Comparison of ENCODE assay signal across 1 cellular context in the genomic region with DNA sequence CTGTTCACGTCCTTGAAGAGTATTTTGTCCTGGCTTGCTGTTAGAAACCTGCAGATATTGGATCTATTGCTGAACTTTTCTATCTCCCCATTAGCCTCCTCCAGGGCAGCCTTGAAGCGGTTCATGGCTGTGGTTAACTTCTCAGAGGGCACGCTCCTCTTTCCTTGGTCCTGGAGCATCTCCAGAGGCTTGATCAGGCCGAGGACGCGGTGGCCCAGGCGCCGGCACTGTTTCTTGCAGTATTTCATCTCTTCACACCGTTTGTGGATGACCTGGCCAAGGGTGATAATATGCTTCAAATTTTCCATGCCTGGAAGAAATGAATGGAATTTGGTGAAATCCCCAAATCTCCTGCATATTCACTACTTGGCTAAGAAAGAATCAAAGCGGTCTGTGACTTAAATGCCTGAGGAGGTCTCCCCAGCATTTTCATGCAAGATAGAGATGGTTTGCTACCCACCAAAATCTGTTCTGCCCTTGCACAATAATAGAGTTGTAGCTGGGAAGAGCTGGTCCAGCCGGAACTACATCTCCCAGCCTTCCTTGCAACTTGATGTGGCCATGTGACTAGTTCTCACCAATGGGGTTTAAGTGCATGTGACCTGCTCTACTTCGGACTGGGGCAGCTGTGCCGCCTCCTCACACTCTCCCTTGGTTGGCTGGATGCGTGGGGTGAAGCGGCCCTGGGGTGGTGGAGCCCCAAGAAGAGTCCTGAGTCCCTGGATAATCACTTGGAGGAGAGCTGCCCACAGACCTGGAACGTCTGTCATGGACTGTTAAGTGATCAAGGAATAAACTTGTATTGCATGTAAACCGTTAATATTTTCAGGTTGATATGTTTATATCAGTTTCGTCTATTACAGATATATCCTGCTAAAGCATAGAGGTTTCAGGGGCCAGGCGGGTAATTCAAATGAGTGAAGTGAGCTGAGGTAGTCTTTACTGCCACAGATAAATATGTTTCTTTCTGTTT.
TF ChIP-seq lines count a peak whose summit lies in the region.

No MANE protein-coding gene starts in this region.

TF ChIP-seq in K562, 482 proteins besides CTCF, POLR2A, EP300 and RAD21 (continued from another document and continues in another):
- TF ChIP-seq, protein P1, sequence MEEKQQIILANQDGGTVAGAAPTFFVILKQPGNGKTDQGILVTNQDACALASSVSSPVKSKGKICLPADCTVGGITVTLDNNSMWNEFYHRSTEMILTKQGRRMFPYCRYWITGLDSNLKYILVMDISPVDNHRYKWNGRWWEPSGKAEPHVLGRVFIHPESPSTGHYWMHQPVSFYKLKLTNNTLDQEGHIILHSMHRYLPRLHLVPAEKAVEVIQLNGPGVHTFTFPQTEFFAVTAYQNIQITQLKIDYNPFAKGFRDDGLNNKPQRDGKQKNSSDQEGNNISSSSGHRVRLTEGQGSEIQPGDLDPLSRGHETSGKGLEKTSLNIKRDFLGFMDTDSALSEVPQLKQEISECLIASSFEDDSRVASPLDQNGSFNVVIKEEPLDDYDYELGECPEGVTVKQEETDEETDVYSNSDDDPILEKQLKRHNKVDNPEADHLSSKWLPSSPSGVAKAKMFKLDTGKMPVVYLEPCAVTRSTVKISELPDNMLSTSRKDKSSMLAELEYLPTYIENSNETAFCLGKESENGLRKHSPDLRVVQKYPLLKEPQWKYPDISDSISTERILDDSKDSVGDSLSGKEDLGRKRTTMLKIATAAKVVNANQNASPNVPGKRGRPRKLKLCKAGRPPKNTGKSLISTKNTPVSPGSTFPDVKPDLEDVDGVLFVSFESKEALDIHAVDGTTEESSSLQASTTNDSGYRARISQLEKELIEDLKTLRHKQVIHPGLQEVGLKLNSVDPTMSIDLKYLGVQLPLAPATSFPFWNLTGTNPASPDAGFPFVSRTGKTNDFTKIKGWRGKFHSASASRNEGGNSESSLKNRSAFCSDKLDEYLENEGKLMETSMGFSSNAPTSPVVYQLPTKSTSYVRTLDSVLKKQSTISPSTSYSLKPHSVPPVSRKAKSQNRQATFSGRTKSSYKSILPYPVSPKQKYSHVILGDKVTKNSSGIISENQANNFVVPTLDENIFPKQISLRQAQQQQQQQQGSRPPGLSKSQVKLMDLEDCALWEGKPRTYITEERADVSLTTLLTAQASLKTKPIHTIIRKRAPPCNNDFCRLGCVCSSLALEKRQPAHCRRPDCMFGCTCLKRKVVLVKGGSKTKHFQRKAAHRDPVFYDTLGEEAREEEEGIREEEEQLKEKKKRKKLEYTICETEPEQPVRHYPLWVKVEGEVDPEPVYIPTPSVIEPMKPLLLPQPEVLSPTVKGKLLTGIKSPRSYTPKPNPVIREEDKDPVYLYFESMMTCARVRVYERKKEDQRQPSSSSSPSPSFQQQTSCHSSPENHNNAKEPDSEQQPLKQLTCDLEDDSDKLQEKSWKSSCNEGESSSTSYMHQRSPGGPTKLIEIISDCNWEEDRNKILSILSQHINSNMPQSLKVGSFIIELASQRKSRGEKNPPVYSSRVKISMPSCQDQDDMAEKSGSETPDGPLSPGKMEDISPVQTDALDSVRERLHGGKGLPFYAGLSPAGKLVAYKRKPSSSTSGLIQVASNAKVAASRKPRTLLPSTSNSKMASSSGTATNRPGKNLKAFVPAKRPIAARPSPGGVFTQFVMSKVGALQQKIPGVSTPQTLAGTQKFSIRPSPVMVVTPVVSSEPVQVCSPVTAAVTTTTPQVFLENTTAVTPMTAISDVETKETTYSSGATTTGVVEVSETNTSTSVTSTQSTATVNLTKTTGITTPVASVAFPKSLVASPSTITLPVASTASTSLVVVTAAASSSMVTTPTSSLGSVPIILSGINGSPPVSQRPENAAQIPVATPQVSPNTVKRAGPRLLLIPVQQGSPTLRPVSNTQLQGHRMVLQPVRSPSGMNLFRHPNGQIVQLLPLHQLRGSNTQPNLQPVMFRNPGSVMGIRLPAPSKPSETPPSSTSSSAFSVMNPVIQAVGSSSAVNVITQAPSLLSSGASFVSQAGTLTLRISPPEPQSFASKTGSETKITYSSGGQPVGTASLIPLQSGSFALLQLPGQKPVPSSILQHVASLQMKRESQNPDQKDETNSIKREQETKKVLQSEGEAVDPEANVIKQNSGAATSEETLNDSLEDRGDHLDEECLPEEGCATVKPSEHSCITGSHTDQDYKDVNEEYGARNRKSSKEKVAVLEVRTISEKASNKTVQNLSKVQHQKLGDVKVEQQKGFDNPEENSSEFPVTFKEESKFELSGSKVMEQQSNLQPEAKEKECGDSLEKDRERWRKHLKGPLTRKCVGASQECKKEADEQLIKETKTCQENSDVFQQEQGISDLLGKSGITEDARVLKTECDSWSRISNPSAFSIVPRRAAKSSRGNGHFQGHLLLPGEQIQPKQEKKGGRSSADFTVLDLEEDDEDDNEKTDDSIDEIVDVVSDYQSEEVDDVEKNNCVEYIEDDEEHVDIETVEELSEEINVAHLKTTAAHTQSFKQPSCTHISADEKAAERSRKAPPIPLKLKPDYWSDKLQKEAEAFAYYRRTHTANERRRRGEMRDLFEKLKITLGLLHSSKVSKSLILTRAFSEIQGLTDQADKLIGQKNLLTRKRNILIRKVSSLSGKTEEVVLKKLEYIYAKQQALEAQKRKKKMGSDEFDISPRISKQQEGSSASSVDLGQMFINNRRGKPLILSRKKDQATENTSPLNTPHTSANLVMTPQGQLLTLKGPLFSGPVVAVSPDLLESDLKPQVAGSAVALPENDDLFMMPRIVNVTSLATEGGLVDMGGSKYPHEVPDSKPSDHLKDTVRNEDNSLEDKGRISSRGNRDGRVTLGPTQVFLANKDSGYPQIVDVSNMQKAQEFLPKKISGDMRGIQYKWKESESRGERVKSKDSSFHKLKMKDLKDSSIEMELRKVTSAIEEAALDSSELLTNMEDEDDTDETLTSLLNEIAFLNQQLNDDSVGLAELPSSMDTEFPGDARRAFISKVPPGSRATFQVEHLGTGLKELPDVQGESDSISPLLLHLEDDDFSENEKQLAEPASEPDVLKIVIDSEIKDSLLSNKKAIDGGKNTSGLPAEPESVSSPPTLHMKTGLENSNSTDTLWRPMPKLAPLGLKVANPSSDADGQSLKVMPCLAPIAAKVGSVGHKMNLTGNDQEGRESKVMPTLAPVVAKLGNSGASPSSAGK (IDR thresholded peaks at IDR 0.05): 0 out of 2 replicates have a peak, but pooled peaks have one; percentile 35
- TF ChIP-seq, protein P2, sequence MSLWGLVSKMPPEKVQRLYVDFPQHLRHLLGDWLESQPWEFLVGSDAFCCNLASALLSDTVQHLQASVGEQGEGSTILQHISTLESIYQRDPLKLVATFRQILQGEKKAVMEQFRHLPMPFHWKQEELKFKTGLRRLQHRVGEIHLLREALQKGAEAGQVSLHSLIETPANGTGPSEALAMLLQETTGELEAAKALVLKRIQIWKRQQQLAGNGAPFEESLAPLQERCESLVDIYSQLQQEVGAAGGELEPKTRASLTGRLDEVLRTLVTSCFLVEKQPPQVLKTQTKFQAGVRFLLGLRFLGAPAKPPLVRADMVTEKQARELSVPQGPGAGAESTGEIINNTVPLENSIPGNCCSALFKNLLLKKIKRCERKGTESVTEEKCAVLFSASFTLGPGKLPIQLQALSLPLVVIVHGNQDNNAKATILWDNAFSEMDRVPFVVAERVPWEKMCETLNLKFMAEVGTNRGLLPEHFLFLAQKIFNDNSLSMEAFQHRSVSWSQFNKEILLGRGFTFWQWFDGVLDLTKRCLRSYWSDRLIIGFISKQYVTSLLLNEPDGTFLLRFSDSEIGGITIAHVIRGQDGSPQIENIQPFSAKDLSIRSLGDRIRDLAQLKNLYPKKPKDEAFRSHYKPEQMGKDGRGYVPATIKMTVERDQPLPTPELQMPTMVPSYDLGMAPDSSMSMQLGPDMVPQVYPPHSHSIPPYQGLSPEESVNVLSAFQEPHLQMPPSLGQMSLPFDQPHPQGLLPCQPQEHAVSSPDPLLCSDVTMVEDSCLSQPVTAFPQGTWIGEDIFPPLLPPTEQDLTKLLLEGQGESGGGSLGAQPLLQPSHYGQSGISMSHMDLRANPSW (CRISPR knock-in tag; IDR thresholded peaks at IDR 0.05): no peak
- TF ChIP-seq CBFA2T2 (conservative IDR thresholded peaks at IDR 0.05): peak; percentile 89
- no peak for TF ChIP-seq ZBTB7A (IDR thresholded peaks at IDR 0.05; ENCODE audit: borderline replicate concordance, control insufficient read depth, low read depth, low read length)
- no peak for TF ChIP-seq ZNF12 (CRISPR knock-in tag; IDR thresholded peaks at IDR 0.05)
- TF ChIP-seq PHF8 (IDR thresholded peaks at IDR 0.05; ENCODE audit: borderline replicate concordance, low read length): peak; percentile 50; the same call in 1 of the 2 replicates
- no peak for TF ChIP-seq KDM4B (IDR thresholded peaks at IDR 0.05; ENCODE audit: borderline replicate concordance in 2 of 2, low read depth in 1 of 2)
- TF ChIP-seq, protein P3, sequence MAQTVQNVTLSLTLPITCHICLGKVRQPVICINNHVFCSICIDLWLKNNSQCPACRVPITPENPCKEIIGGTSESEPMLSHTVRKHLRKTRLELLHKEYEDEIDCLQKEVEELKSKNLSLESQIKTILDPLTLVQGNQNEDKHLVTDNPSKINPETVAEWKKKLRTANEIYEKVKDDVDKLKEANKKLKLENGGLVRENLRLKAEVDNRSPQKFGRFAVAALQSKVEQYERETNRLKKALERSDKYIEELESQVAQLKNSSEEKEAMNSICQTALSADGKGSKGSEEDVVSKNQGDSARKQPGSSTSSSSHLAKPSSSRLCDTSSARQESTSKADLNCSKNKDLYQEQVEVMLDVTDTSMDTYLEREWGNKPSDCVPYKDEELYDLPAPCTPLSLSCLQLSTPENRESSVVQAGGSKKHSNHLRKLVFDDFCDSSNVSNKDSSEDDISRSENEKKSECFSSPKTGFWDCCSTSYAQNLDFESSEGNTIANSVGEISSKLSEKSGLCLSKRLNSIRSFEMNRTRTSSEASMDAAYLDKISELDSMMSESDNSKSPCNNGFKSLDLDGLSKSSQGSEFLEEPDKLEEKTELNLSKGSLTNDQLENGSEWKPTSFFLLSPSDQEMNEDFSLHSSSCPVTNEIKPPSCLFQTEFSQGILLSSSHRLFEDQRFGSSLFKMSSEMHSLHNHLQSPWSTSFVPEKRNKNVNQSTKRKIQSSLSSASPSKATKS (CRISPR knock-in tag; IDR thresholded peaks at IDR 0.05): no peak
- no peak for TF ChIP-seq PTRF (tag; IDR thresholded peaks at IDR 0.05)
- TF ChIP-seq ZNF224 (CRISPR knock-in tag; IDR thresholded peaks at IDR 0.05): no peak
- no peak for TF ChIP-seq NFRKB (IDR thresholded peaks at IDR 0.05; ENCODE audit: low read depth)
- no peak for TF ChIP-seq NR2F6 (CRISPR knock-in tag; IDR thresholded peaks at IDR 0.05)
- TF ChIP-seq NR1H2 (CRISPR knock-in tag; IDR thresholded peaks at IDR 0.05): no peak
- no peak for TF ChIP-seq SMARCC2 (IDR thresholded peaks at IDR 0.05; ENCODE audit: low read depth)
- TF ChIP-seq, protein P4, sequence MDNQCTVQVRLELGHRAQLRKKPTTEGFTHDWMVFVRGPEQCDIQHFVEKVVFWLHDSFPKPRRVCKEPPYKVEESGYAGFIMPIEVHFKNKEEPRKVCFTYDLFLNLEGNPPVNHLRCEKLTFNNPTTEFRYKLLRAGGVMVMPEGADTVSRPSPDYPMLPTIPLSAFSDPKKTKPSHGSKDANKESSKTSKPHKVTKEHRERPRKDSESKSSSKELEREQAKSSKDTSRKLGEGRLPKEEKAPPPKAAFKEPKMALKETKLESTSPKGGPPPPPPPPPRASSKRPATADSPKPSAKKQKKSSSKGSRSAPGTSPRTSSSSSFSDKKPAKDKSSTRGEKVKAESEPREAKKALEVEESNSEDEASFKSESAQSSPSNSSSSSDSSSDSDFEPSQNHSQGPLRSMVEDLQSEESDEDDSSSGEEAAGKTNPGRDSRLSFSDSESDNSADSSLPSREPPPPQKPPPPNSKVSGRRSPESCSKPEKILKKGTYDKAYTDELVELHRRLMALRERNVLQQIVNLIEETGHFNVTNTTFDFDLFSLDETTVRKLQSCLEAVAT (IDR thresholded peaks at IDR 0.05): no peak
- TF ChIP-seq, protein P5, sequence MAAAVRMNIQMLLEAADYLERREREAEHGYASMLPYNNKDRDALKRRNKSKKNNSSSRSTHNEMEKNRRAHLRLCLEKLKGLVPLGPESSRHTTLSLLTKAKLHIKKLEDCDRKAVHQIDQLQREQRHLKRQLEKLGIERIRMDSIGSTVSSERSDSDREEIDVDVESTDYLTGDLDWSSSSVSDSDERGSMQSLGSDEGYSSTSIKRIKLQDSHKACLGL (CRISPR knock-in tag; IDR thresholded peaks at IDR 0.05; ENCODE audit: borderline replicate concordance, poor library complexity, severe bottlenecking): no peak
- TF ChIP-seq, protein P6, sequence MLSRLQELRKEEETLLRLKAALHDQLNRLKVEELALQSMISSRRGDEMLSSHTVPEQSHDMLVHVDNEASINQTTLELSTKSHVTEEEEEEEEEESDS (CRISPR knock-in tag; IDR thresholded peaks at IDR 0.05): no peak
- TF ChIP-seq MYBL2 (IDR thresholded peaks at IDR 0.05; ENCODE audit: low read depth): no peak
- no peak for TF ChIP-seq MYBL2 (CRISPR knock-in tag; IDR thresholded peaks at IDR 0.05; ENCODE audit: borderline replicate concordance)
- TF ChIP-seq DDX20 (tag; IDR thresholded peaks at IDR 0.05; ENCODE audit: low read depth): no peak
- TF ChIP-seq, protein P7, sequence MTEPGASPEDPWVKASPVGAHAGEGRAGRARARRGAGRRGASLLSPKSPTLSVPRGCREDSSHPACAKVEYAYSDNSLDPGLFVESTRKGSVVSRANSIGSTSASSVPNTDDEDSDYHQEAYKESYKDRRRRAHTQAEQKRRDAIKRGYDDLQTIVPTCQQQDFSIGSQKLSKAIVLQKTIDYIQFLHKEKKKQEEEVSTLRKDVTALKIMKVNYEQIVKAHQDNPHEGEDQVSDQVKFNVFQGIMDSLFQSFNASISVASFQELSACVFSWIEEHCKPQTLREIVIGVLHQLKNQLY (CRISPR knock-in tag; conservative IDR thresholded peaks at IDR 0.05): no peak
- TF ChIP-seq DMBX1 (CRISPR knock-in tag; IDR thresholded peaks at IDR 0.05; ENCODE audit: borderline replicate concordance): no peak
- TF ChIP-seq SP2 (IDR thresholded peaks at IDR 0.05; ENCODE audit: extremely low read depth, low read depth, low read length, poor library complexity, severe bottlenecking): no peak
- TF ChIP-seq MBD2 (IDR thresholded peaks at IDR 0.05; ENCODE audit: borderline replicate concordance, low read depth): peak; percentile 96
- no peak for TF ChIP-seq FUS (optimal IDR thresholded peaks at IDR 0.05; ENCODE audit: low read depth, low read length)
- no peak for TF ChIP-seq KAT8 (IDR thresholded peaks at IDR 0.05; ENCODE audit: low read depth)
- no peak for TF ChIP-seq NCOR1 (IDR thresholded peaks at IDR 0.05)
- no peak for TF ChIP-seq PHTF2 (CRISPR knock-in tag; IDR thresholded peaks at IDR 0.05)
- no peak for TF ChIP-seq HDAC3 (IDR thresholded peaks at IDR 0.05; ENCODE audit: borderline replicate concordance, partially characterized antibody)
- no peak for TF ChIP-seq RUNX1 (IDR thresholded peaks at IDR 0.05; ENCODE audit: low read depth)
- TF ChIP-seq, protein P8, sequence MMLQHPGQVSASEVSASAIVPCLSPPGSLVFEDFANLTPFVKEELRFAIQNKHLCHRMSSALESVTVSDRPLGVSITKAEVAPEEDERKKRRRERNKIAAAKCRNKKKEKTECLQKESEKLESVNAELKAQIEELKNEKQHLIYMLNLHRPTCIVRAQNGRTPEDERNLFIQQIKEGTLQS (IDR thresholded peaks at IDR 0.05): no peak
- TF ChIP-seq, protein P8 (CRISPR knock-in tag; conservative IDR thresholded peaks at IDR 0.05): no peak
- no peak for TF ChIP-seq ZFPM2 (CRISPR knock-in tag; IDR thresholded peaks at IDR 0.05)
- TF ChIP-seq ARNT (IDR thresholded peaks at IDR 0.05): peak in 1 of 2 experiments; percentile 53; a peak in 1 of 4 replicates
- TF ChIP-seq STAT5B (CRISPR knock-in tag; IDR thresholded peaks at IDR 0.05): no peak
- no peak for TF ChIP-seq KLF13 (tag; IDR thresholded peaks at IDR 0.05; ENCODE audit: borderline replicate concordance, low read depth)
- no peak for TF ChIP-seq ZNF175 (CRISPR knock-in tag; IDR thresholded peaks at IDR 0.05; ENCODE audit: low read depth)
